ENCODE assay signal across 19 cellular contexts in the genomic region with DNA sequence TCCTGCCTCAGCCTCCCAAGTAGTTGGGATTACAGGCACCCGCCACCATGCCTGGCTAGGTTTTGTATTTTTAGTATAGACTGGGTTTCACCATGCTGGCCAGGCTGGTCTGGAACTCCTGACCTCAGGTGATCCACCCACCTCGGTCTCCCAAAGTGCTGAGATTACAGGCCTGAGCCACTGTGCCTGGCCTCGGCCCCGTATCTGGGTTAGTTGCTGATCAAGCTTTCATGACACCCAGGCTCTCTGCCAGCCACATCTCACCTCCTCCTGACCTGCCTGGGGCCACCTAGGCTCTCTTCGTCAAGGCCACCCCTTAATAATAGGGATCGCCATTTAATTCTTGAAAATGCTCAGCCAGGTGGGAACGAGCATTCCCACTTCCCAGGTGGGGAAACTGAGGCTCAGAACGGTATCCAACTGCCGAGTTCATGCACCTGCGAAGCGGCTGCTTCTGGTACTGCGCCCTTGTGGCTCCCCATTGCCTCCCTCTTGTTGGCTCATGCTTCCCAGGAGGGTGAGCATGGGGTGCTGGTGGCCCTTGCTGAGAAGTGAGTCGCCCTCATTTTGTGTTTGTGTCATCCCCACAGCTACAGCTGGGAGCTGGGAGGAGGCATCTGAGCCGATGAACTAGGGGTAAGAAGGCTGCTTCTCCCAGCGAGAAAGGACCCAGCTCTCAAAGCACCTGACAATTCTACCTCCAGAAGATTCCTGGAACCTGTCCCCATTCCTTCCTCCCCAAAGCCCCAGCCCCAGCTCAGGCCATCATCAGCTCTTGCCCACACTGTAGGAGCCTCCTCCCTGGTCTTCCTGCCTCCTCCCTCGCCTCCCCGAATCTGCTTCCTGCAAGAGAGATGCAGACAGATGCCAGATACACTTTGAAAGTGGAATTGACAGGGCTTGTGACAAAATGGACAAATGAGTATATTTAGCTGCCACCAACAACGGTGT.
"Had no signal": no experiment of that assay in that cellular context is flagged by ENCODE, and none has a peak within 500 bp of the region (broad histone marks: within the 10 kb centered on the region; RNA-seq: fewer than 3 reads in every experiment).

No MANE protein-coding gene starts in this region.

- H3K27me3 ChIP-seq: ascending aorta, breast epithelium, gastroesophageal sphincter, heart right ventricle, right atrium auricular region had no signal

- FAIRE-seq: islet of Langerhans, urothelium cell line had no signal

- H3K9me3 ChIP-seq: ascending aorta, breast epithelium, gastroesophageal sphincter, heart right ventricle, right atrium auricular region, tibial artery had no signal

- H3K4me3 ChIP-seq: ascending aorta, breast epithelium, gastroesophageal sphincter, heart right ventricle, right atrium auricular region, skin epidermis, tibial artery had no signal

- H3K4me1 ChIP-seq: ascending aorta, breast epithelium, gastroesophageal sphincter, heart right ventricle, right atrium auricular region, tibial artery had no signal

- H3K9me3 Mint-ChIP-seq: activated naive CD4-positive, alpha-beta T cell treated with anti-CD3 and anti-CD28 coated beads for 36 hours; activated T-helper 1 cell treated with anti-CD3 and anti-CD28 coated beads, Interleukin-12 subunit alpha, Interleukin-12 subunit beta, Interleukin-2, Interleukin-4 antibody, amounts not matched to agents 30 ng/mL and 10 ng/mL and 1 ng/mL, durations not matched to agents 14 hours and 24 hours and 36 hours; dendritic cell treated with granulocyte-macrophage colony-stimulating factor and Interleukin-4, amounts not matched to agents 40 ng/mL and 50 ng/mL, for 4 days; natural killer cell treated with Interleukin-12 subunit alpha and Interleukin-12 subunit beta and Interleukin-15 and Interleukin-18, amount 100 ng/mL, for 72 hours; stimulated activated naive B cell treated with anti-CD40 and anti-IgM and Interleukin-4, amounts not matched to agents 10 μg/mL and 1 μg/mL and 100 μg/mL, for 72 hours; T-helper 1 cell treated with Interleukin-12 subunit alpha and Interleukin-12 subunit beta and Interleukin-4 antibody, amounts not matched to agents 30 μg/mL and 1 μg/mL, for 36 hours had no signal

- H3K27ac Mint-ChIP-seq: activated naive CD4-positive, alpha-beta T cell treated with anti-CD3 and anti-CD28 coated beads for 36 hours; activated T-helper 1 cell treated with anti-CD3 and anti-CD28 coated beads, Interleukin-12 subunit alpha, Interleukin-12 subunit beta, Interleukin-2, Interleukin-4 antibody, amounts not matched to agents 30 ng/mL and 10 ng/mL and 1 ng/mL, durations not matched to agents 14 hours and 24 hours and 36 hours; dendritic cell treated with granulocyte-macrophage colony-stimulating factor and Interleukin-4, amounts not matched to agents 40 ng/mL and 50 ng/mL, for 4 days; T-helper 1 cell treated with Interleukin-12 subunit alpha and Interleukin-12 subunit beta and Interleukin-4 antibody, amounts not matched to agents 30 μg/mL and 1 μg/mL, for 36 hours had no signal

- H3K4me3 Mint-ChIP-seq: activated naive CD4-positive, alpha-beta T cell treated with anti-CD3 and anti-CD28 coated beads for 36 hours; activated T-helper 1 cell treated with anti-CD3 and anti-CD28 coated beads, Interleukin-12 subunit alpha, Interleukin-12 subunit beta, Interleukin-2, Interleukin-4 antibody, amounts not matched to agents 30 ng/mL and 10 ng/mL and 1 ng/mL, durations not matched to agents 14 hours and 24 hours and 36 hours; dendritic cell treated with granulocyte-macrophage colony-stimulating factor and Interleukin-4, amounts not matched to agents 40 ng/mL and 50 ng/mL, for 4 days; natural killer cell treated with Interleukin-12 subunit alpha and Interleukin-12 subunit beta and Interleukin-15 and Interleukin-18, amount 100 ng/mL, for 72 hours; stimulated activated naive B cell treated with anti-CD40 and anti-IgM and Interleukin-4, amounts not matched to agents 10 μg/mL and 1 μg/mL and 100 μg/mL, for 72 hours; T-helper 1 cell treated with Interleukin-12 subunit alpha and Interleukin-12 subunit beta and Interleukin-4 antibody, amounts not matched to agents 30 μg/mL and 1 μg/mL, for 36 hours had no signal

- DNase-seq: activated CD4-positive, CD25-positive, alpha-beta regulatory T cell treated with anti-CD3 and anti-CD28 coated beads, Interleukin-2, amount 50 U/mL, for 72 hours; activated naive CD4-positive, alpha-beta T cell treated with anti-CD3 and anti-CD28 coated beads for 36 hours; heart right ventricle; stimulated activated CD4-positive, alpha-beta T cell treated with anti-CD3 and anti-CD28 coated beads, Interleukin-15, amount 100 ng/mL, for 24 hours; stimulated activated CD4-positive, alpha-beta T cell treated with anti-CD3 and anti-CD28 coated beads, Interleukin-4, amount 100 ng/mL, for 1 hour; stimulated activated naive B cell treated with anti-CD40 and anti-IgM and Interleukin-4, amounts not matched to agents 10 μg/mL and 1 μg/mL and 100 μg/mL, for 72 hours; tibial artery had no signal

- H3K27ac ChIP-seq: ascending aorta, breast epithelium, epithelial cell of prostate, gastroesophageal sphincter, heart right ventricle, right atrium auricular region, skin epidermis, tibial artery had no signal

- ATAC-seq: gastroesophageal sphincter; natural killer cell treated with Interleukin-12 subunit alpha and Interleukin-12 subunit beta and Interleukin-15 and Interleukin-18, amount 100 ng/mL, for 72 hours; stimulated activated naive B cell treated with anti-CD40 and anti-IgM and Interleukin-4, amounts not matched to agents 10 μg/mL and 1 μg/mL and 100 μg/mL, for 72 hours had no signal

- H3K36me3 Mint-ChIP-seq: natural killer cell treated with Interleukin-12 subunit alpha and Interleukin-12 subunit beta and Interleukin-15 and Interleukin-18, amount 100 ng/mL, for 72 hours; stimulated activated naive B cell treated with anti-CD40 and anti-IgM and Interleukin-4, amounts not matched to agents 10 μg/mL and 1 μg/mL and 100 μg/mL, for 72 hours had no signal

- H3K36me3 ChIP-seq: ascending aorta, breast epithelium, gastroesophageal sphincter, heart right ventricle, right atrium auricular region, tibial artery had no signal
